ENCODE assay signal across 20 cellular contexts in genomic region chr14:58923751-58924405, GRCh38.
A peak's percentile ranks its signal among the peaks of the same experiment; 100 is the strongest.
DNase-seq lines count a peak whose midpoint lies in the region; ATAC-seq, FAIRE-seq and TF ChIP-seq lines count a peak whose summit lies in the region.
"Had no signal": no experiment of that assay in that cellular context is flagged by ENCODE, and none has a peak within 500 bp of the region (broad histone marks: within the 10 kb centered on the region; RNA-seq: fewer than 3 reads in every experiment).

No MANE protein-coding gene starts in this region.

- no peaks in the 10 kb centered on the region for H4K20me1 ChIP-seq in GM12878 (ENCODE audit: control insufficient read depth, insufficient read depth)

- H3K18ac ChIP-seq in mesenchymal stem cell (ENCODE audit: low read depth in 1 of 2, low read length in 2 of 2) = no peak overlapping the region

- H3K23ac ChIP-seq in mesenchymal stem cell (ENCODE audit: low read length in 2 of 2) = no peak overlapping the region

- no peak overlapping the region for H2BK15ac ChIP-seq in mesenchymal stem cell (ENCODE audit: low read depth, poor library complexity, severe bottlenecking)

- FAIRE-seq in HTR-8/SVneo (lab: Jason Lieb, UNC) = peak; percentile 88
- FAIRE-seq in GM12878 (lab: Jason Lieb, UNC) = no peak
- FAIRE-seq in urothelium cell line (lab: Jason Lieb, UNC) = peak; percentile 32
- FAIRE-seq: A204.1, D721Med had no signal

- no peak overlapping the region for H2AK5ac ChIP-seq in mesenchymal stem cell (ENCODE audit: low read length, severe bottlenecking)

- intact Hi-C loops in GM12878 (cut with micrococcal nuclease; ENCODE audit: unreplicated experiment) = no loop called here
- intact Hi-C loops in heart right ventricle (cut with DNase I) = no loop called here

- WGBS in GM12878 (ENCODE audit: insufficient coverage, insufficient replicate concordance, low lambda C conversion rate, missing lambda C conversion rate) = 51% methylated on average over 7 of the region's 7 CpGs
- 81% methylated on average over 7 of the region's 7 CpGs for WGBS in mesenchymal stem cell
- WGBS in heart right ventricle, 2 donors = 83% methylated on average over 7 of the region's 7 CpGs

- H3K4me1 ChIP-seq in GM12878 (ENCODE audit: control insufficient read depth, insufficient read depth, low read length) (no peaks in the 10 kb centered on the region), mesenchymal stem cell (ENCODE audit: control insufficient read depth, insufficient read depth, low read depth, low read length) (peaks cover 3% of the 10 kb centered on the region), heart right ventricle (no peaks in the 10 kb centered on the region)

- no TSS peak for BruUV-seq in GM12878 (replicated peaks; lab: Mats Ljungman, UMichigan)

- TF ChIP-seq POLR2A in GM12878 (IDR thresholded peaks at IDR 0.05; ENCODE audit: low read depth, low read length) = no peak

- no peak overlapping the region for H3K14ac ChIP-seq in mesenchymal stem cell (ENCODE audit: low read length in 2 of 2)

- H3K79me2 ChIP-seq in GM12878 (ENCODE audit: control insufficient read depth, insufficient read depth, low read length) = no peaks in the 10 kb centered on the region

- H3K4me3 ChIP-seq in GM12878 (no peak overlapping the region), mesenchymal stem cell (ENCODE audit: insufficient read depth in 1 of 2, low read depth in 1 of 2, low read length in 2 of 2) (no peak overlapping the region), heart right ventricle (no peak overlapping the region)

- no peaks in the 10 kb centered on the region for H3K4me1 Mint-ChIP-seq in activated T-cell treated with anti-CD3 and anti-CD28 coated beads, Interleukin-2, amount 50 U/mL, for 24 hours (ENCODE audit: low read depth)
- H3K4me1 Mint-ChIP-seq: CD8-positive, alpha-beta memory T cell; IgD-negative memory B cell had no signal

- H3K9me3 ChIP-seq in GM12878 (replicated peaks; ENCODE audit: control insufficient read depth, insufficient read depth, low read length) = no peaks in the 10 kb centered on the region
- H3K9me3 ChIP-seq in mesenchymal stem cell (ENCODE audit: control insufficient read depth, low read length) = peaks cover 3% of the 10 kb centered on the region
- H3K9me3 ChIP-seq in heart right ventricle = peaks cover 0 to 14% (median 0%) of the 10 kb centered on the region in 11 donors

- no peak overlapping the region for H3K4me3 Mint-ChIP-seq in activated T-cell treated with anti-CD3 and anti-CD28 coated beads, Interleukin-2, amount 50 U/mL, for 24 hours
- H3K4me3 Mint-ChIP-seq: CD8-positive, alpha-beta memory T cell; IgD-negative memory B cell had no signal

- in situ Hi-C loops in GM12878 (cut with MboI) = no loop called here

- H2AFZ ChIP-seq in GM12878 (ENCODE audit: control insufficient read depth, low read depth, low read length) = no peak overlapping the region
- H2AFZ ChIP-seq in mesenchymal stem cell (ENCODE audit: low read depth, low read length) = no peak overlapping the region

- no peak overlapping the region for H3K27ac Mint-ChIP-seq in activated T-cell treated with anti-CD3 and anti-CD28 coated beads, Interleukin-2, amount 50 U/mL, for 24 hours
- H3K27ac Mint-ChIP-seq: CD8-positive, alpha-beta memory T cell; IgD-negative memory B cell had no signal

- DNase-seq in HTR-8/SVneo (ENCODE audit: insufficient read length, low spot score) = no peak
- DNase-seq in GM12878 (ENCODE audit: low read depth, low spot score) = no peak
- no peak for DNase-seq in mesenchymal stem cell
- DNase-seq in urothelium cell line (ENCODE audit: low spot score) = no peak
- DNase-seq in heart right ventricle = no peak
- no peak for DNase-seq in cerebellum (ENCODE audit: low spot score)
- DNase-seq in activated T-cell treated with anti-CD3 and anti-CD28 coated beads, Interleukin-2, amount 50 U/mL, for 24 hours = no peak
- DNase-seq: CD8-positive, alpha-beta memory T cell; GF-D8; HCEC 1CT; NCI-H1105; NCI-H2029 treated with DMSO at 0.1 percent for 48 hours; NCI-H2171 treated with DMSO at 0.1 percent for 48 hours; NCI-H526; Right ventricle myocardium superior had no signal

- H3K27me3 Mint-ChIP-seq in activated T-cell treated with anti-CD3 and anti-CD28 coated beads, Interleukin-2, amount 50 U/mL, for 24 hours = peaks cover 15% of the 10 kb centered on the region
- H3K27me3 Mint-ChIP-seq: IgD-negative memory B cell had no signal

- SMC1A ChIA-PET in GM12878 (lab: Charles Lee; ENCODE audit: uncharacterized antibody, unreplicated experiment) = interaction anchor here (1.1 to 1.4 kb wide), 3 partner anchors 18 to 77 kb away, joined by 3 to 6 read pairs (median 4); no protein-coding TSS in a partner anchor

- H3K4ac ChIP-seq in mesenchymal stem cell (ENCODE audit: low read depth in 1 of 2, low read length in 2 of 2) = no peak overlapping the region

- H3K4me2 ChIP-seq in GM12878 (ENCODE audit: control insufficient read depth, insufficient read depth) = no peak overlapping the region
- no peak overlapping the region for H3K4me2 ChIP-seq in mesenchymal stem cell (ENCODE audit: low read length, poor library complexity, severe bottlenecking)

- TF ChIP-seq CTCF in GM12878 (IDR thresholded peaks at IDR 0.05 in 2 of 3, conservative IDR thresholded peaks at IDR 0.05 in 1 of 3; ENCODE audit: control insufficient read depth in 2 of 3, extremely low read depth in 1 of 3, insufficient read depth in 1 of 3, low read depth in 3 of 3, low read length in 3 of 3) (no peak), heart right ventricle (IDR thresholded peaks at IDR 0.05) (no peak)

- H3K27ac ChIP-seq in GM12878 (ENCODE audit: control insufficient read depth, insufficient read depth) = no peak overlapping the region
- H3K27ac ChIP-seq in mesenchymal stem cell (ENCODE audit: low read length, poor library complexity, severe bottlenecking) = no peak overlapping the region
- no peak overlapping the region for H3K27ac ChIP-seq in heart right ventricle
- H3K27ac ChIP-seq: C4-2B, HL-60 had no signal

- no peak for TF ChIP-seq RAD21 in GM12878 (IDR thresholded peaks at IDR 0.05; ENCODE audit: insufficient read depth, low read depth, low read length)

- ATAC-seq in GM12878 (peak; percentile 19; the same call in 2 of the 3 replicates), heart right ventricle (no peak)

- peak overlapping the region; percentile 2 for H4K8ac ChIP-seq in mesenchymal stem cell (ENCODE audit: low read length)

- POLR2A ChIA-PET in GM12878 (lab: Charles Lee) = interaction anchor here (1.1 kb wide), 1 partner anchor 23 kb away, joined by 3 read pairs; no protein-coding TSS in a partner anchor

- CTCF ChIA-PET in GM12878 (lab: Yijun Ruan, JAX) = no interaction called here

- H3K36me3 ChIP-seq in GM12878 (ENCODE audit: control insufficient read depth in 2 of 2, insufficient read depth in 2 of 2, low read length in 1 of 2) (no peaks in the 10 kb centered on the region), mesenchymal stem cell (ENCODE audit: control insufficient read depth in 1 of 2, insufficient read depth in 2 of 2, low read depth in 1 of 2, low read length in 2 of 2) (no peaks in the 10 kb centered on the region), heart right ventricle (no peaks in the 10 kb centered on the region)

- H2BK12ac ChIP-seq in mesenchymal stem cell (ENCODE audit: low read length in 2 of 2) = no peak overlapping the region

- H3K9ac ChIP-seq in GM12878 (ENCODE audit: control insufficient read depth, insufficient read depth, low read length) (no peak overlapping the region), mesenchymal stem cell (ENCODE audit: low read length) (no peak overlapping the region)

- no peak for TF ChIP-seq EP300 in GM12878 (IDR thresholded peaks at IDR 0.05; ENCODE audit: borderline replicate concordance in 1 of 2, control insufficient read depth in 1 of 2, low read depth in 2 of 2, low read length in 2 of 2)

- peak overlapping the region; percentile 39 for H4K91ac ChIP-seq in mesenchymal stem cell (ENCODE audit: low read length)

- H3K27me3 ChIP-seq in GM12878 (replicated peaks in 1 of 2; ENCODE audit: control insufficient read depth in 2 of 2, insufficient read depth in 2 of 2, low read length in 1 of 2) = no peaks in the 10 kb centered on the region
- peaks cover 0 to 15% of the 10 kb centered on the region in 2 experiments for H3K27me3 ChIP-seq in mesenchymal stem cell (ENCODE audit: control insufficient read depth in 1 of 2, insufficient read depth in 1 of 2, low read length in 2 of 2)
- no peaks in the 10 kb centered on the region for H3K27me3 ChIP-seq in heart right ventricle

- no peaks in the 10 kb centered on the region for H3K9me3 Mint-ChIP-seq in activated T-cell treated with anti-CD3 and anti-CD28 coated beads, Interleukin-2, amount 50 U/mL, for 24 hours

- H3K79me1 ChIP-seq in mesenchymal stem cell (replicated peaks; ENCODE audit: low read length, poor library complexity, severe bottlenecking) = no peaks in the 10 kb centered on the region

- no peak overlapping the region for H2BK120ac ChIP-seq in mesenchymal stem cell (ENCODE audit: low read depth, low read length)

- RAD21 ChIA-PET in GM12878 (lab: Charles Lee; ENCODE audit: unreplicated experiment) = interaction anchor here (0.9 kb wide), 1 partner anchor 31 kb away, joined by 3 read pairs; no protein-coding TSS in a partner anchor

- H2BK5ac ChIP-seq in mesenchymal stem cell (ENCODE audit: low read depth, low read length, poor library complexity, severe bottlenecking) = no peak overlapping the region

- no peaks in the 10 kb centered on the region for H3K36me3 Mint-ChIP-seq in activated T-cell treated with anti-CD3 and anti-CD28 coated beads, Interleukin-2, amount 50 U/mL, for 24 hours (ENCODE audit: low read depth)
- H3K36me3 Mint-ChIP-seq: IgD-negative memory B cell had no signal

TF ChIP-seq in GM12878, 131 proteins besides CTCF, POLR2A, EP300 and RAD21 (continues in another document):
- TF ChIP-seq HDAC2 (IDR thresholded peaks at IDR 0.05) (no peak), ATF7 (IDR thresholded peaks at IDR 0.05; ENCODE audit: low read depth) (no peak), BMI1 (IDR thresholded peaks at IDR 0.05; ENCODE audit: borderline replicate concordance) (no peak), ELK1 (IDR thresholded peaks at IDR 0.05; ENCODE audit: low read depth, low read length) (no peak)
